Comparison of ENCODE assay signal across 1 cellular context in genomic region chr21:33491373-33492102, GRCh38.
TF ChIP-seq lines count a peak whose summit lies in the region.

DNAJC28 (minus strand) TSS chr21:33491716; CDS start chr21:33489393, 2,323 bp downstream.

TF ChIP-seq in K562, 482 proteins besides CTCF, POLR2A, EP300 and RAD21 (continued from another document and continues in another):
- TF ChIP-seq AFF1 (IDR thresholded peaks at IDR 0.05; ENCODE audit: low read depth in 1 of 2, partially characterized antibody in 2 of 2) (peak; percentile 74 to 89), HDAC8 (tag; IDR thresholded peaks at IDR 0.05) (peak; percentile 38; the same call in 1 of the 2 replicates), ZBTB33 (CRISPR knock-in tag; IDR thresholded peaks at IDR 0.05) (peak; percentile 35; the same call in 1 of the 2 replicates), MGA (IDR thresholded peaks at IDR 0.05) (peak; percentile 80), HDAC2 (IDR thresholded peaks at IDR 0.05) (peak; percentile 85), PHF8 (IDR thresholded peaks at IDR 0.05; ENCODE audit: borderline replicate concordance, low read length) (peak; percentile 74; the same call in 1 of the 2 replicates), HNRNPLL (IDR thresholded peaks at IDR 0.05; ENCODE audit: low read depth, low read length, poor library complexity, severe bottlenecking) (peak; percentile 45), E2F3 (CRISPR knock-in tag; IDR thresholded peaks at IDR 0.05) (peak; percentile 75), E2F8 (IDR thresholded peaks at IDR 0.05; ENCODE audit: low read depth, partially characterized antibody) (no peak), HOMEZ (CRISPR knock-in tag; IDR thresholded peaks at IDR 0.05) (no peak), RERE (CRISPR knock-in tag; IDR thresholded peaks at IDR 0.05; ENCODE audit: borderline replicate concordance) (no peak), SAFB2 (IDR thresholded peaks at IDR 0.05; ENCODE audit: borderline replicate concordance, low read depth, low read length, severe bottlenecking) (no peak), ZNF511 (CRISPR knock-in tag; IDR thresholded peaks at IDR 0.05) (0 out of 2 replicates have a peak, but pooled peaks have one; percentile 51), DPF2 (IDR thresholded peaks at IDR 0.05) (peak; percentile 64; the same call in 1 of the 2 replicates), ARHGAP35 (IDR thresholded peaks at IDR 0.05; ENCODE audit: partially characterized antibody) (no peak), XRCC4 (IDR thresholded peaks at IDR 0.05; ENCODE audit: extremely low read depth, insufficient read depth, insufficient read length) (no peak), STAT5A (IDR thresholded peaks at IDR 0.05; ENCODE audit: borderline replicate concordance, low read length) (no peak), ZNF717 (CRISPR knock-in tag; IDR thresholded peaks at IDR 0.05) (no peak), BCL6 (CRISPR knock-in tag; IDR thresholded peaks at IDR 0.05) (no peak), TGIF2 (CRISPR knock-in tag; IDR thresholded peaks at IDR 0.05) (no peak), SREBF1 (IDR thresholded peaks at IDR 0.05; ENCODE audit: borderline replicate concordance, low read depth, low read length) (peak; percentile 66; the same call in 1 of the 2 replicates)
